Comparison of ENCODE assay signal across 1 cellular context in the genomic region with DNA sequence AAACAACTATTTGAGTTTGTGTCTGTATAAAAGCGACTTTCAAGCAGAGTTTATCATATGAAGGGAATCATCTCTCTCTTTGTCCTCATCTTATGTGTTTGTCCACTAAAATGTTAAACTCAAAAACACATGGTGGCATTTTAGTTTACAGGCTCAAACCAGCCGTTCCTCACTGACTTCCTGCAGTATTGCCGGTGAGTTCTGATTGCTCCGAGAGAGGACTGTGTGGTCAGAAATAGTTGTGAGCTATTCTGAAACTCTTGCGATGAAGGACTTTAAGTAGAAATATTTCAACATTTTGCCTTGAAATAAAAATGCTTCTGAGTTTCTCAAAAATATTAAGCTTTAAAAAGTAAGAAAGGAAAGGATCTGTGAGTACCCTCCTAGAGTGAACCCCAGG.
TF ChIP-seq lines count a peak whose summit lies in the region.

No MANE protein-coding gene starts in this region.

TF ChIP-seq in IMR-90, 13 proteins besides CTCF, POLR2A, EP300 and RAD21 (continued from another document):
- no peak for TF ChIP-seq MXI1 (IDR thresholded peaks at IDR 0.05; ENCODE audit: borderline replicate concordance, low read depth, low read length)
- TF ChIP-seq, protein P1, sequence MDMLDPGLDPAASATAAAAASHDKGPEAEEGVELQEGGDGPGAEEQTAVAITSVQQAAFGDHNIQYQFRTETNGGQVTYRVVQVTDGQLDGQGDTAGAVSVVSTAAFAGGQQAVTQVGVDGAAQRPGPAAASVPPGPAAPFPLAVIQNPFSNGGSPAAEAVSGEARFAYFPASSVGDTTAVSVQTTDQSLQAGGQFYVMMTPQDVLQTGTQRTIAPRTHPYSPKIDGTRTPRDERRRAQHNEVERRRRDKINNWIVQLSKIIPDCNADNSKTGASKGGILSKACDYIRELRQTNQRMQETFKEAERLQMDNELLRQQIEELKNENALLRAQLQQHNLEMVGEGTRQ (IDR thresholded peaks at IDR 0.05; ENCODE audit: low read depth, low read length): no peak
- TF ChIP-seq NFE2L2 (IDR thresholded peaks at IDR 0.05; ENCODE audit: low read depth, low read length): no peak
- no peak for TF ChIP-seq FOS (IDR thresholded peaks at IDR 0.05; ENCODE audit: low read depth, low read length)
